ENCODE assay signal across 2 cellular contexts in the genomic region with DNA sequence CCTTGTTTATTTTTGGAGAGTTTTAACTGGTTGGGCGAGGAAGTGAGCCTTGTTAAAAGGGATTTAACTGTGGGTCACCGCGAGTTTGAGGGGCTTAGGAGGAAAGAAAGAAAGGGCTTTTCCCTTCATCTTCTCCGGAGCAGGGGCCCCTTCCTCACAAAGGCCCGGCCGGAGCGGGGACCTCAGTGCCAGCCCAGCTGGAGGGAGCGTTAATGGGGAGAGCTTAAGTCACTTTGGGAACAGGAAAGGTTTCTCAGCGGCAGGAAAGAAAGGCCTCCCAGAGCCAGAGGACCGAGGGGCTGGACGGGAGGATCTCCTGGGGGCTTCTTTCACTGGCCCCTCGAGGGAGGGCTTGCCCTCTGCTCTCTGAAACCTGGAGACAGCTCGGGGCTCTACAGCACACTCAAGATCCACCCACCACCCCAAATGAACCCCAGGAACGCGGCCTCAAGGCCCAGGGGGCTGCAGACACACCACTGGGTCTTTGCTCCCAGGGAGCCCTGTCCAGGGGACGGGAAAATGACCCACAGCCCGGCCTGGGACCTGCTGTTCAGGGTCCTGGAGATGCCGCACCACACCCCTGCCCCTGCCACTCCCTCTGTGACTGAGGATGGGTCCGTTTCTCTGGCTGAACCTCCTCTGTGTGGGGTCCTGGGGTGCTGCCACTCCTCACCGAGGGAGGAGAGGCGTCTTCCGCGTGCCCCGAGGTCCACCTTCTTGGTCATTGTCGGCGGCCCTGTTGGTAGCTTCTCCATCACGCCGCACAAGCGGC.
TF ChIP-seq lines count a peak whose summit lies in the region.

No MANE protein-coding gene starts in this region.

TF ChIP-seq in GM23338, 12 proteins besides CTCF, POLR2A, EP300 and RAD21 (continued from another document and continues in another):
- TF ChIP-seq, protein P1, sequence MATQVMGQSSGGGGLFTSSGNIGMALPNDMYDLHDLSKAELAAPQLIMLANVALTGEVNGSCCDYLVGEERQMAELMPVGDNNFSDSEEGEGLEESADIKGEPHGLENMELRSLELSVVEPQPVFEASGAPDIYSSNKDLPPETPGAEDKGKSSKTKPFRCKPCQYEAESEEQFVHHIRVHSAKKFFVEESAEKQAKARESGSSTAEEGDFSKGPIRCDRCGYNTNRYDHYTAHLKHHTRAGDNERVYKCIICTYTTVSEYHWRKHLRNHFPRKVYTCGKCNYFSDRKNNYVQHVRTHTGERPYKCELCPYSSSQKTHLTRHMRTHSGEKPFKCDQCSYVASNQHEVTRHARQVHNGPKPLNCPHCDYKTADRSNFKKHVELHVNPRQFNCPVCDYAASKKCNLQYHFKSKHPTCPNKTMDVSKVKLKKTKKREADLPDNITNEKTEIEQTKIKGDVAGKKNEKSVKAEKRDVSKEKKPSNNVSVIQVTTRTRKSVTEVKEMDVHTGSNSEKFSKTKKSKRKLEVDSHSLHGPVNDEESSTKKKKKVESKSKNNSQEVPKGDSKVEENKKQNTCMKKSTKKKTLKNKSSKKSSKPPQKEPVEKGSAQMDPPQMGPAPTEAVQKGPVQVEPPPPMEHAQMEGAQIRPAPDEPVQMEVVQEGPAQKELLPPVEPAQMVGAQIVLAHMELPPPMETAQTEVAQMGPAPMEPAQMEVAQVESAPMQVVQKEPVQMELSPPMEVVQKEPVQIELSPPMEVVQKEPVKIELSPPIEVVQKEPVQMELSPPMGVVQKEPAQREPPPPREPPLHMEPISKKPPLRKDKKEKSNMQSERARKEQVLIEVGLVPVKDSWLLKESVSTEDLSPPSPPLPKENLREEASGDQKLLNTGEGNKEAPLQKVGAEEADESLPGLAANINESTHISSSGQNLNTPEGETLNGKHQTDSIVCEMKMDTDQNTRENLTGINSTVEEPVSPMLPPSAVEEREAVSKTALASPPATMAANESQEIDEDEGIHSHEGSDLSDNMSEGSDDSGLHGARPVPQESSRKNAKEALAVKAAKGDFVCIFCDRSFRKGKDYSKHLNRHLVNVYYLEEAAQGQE (IDR thresholded peaks at IDR 0.05; ENCODE audit: unreplicated experiment), result no peak
- no peak for TF ChIP-seq POLR2AphosphoS5 (IDR thresholded peaks at IDR 0.05; ENCODE audit: low read depth)
- no peak for TF ChIP-seq ZNF114 (CRISPR knock-in tag; IDR thresholded peaks at IDR 0.05)
- TF ChIP-seq JUNB (IDR thresholded peaks at IDR 0.05; ENCODE audit: unreplicated experiment), result no peak
- TF ChIP-seq, protein P2, sequence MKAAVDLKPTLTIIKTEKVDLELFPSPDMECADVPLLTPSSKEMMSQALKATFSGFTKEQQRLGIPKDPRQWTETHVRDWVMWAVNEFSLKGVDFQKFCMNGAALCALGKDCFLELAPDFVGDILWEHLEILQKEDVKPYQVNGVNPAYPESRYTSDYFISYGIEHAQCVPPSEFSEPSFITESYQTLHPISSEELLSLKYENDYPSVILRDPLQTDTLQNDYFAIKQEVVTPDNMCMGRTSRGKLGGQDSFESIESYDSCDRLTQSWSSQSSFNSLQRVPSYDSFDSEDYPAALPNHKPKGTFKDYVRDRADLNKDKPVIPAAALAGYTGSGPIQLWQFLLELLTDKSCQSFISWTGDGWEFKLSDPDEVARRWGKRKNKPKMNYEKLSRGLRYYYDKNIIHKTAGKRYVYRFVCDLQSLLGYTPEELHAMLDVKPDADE (IDR thresholded peaks at IDR 0.05), result no peak
- TF ChIP-seq, protein P3, sequence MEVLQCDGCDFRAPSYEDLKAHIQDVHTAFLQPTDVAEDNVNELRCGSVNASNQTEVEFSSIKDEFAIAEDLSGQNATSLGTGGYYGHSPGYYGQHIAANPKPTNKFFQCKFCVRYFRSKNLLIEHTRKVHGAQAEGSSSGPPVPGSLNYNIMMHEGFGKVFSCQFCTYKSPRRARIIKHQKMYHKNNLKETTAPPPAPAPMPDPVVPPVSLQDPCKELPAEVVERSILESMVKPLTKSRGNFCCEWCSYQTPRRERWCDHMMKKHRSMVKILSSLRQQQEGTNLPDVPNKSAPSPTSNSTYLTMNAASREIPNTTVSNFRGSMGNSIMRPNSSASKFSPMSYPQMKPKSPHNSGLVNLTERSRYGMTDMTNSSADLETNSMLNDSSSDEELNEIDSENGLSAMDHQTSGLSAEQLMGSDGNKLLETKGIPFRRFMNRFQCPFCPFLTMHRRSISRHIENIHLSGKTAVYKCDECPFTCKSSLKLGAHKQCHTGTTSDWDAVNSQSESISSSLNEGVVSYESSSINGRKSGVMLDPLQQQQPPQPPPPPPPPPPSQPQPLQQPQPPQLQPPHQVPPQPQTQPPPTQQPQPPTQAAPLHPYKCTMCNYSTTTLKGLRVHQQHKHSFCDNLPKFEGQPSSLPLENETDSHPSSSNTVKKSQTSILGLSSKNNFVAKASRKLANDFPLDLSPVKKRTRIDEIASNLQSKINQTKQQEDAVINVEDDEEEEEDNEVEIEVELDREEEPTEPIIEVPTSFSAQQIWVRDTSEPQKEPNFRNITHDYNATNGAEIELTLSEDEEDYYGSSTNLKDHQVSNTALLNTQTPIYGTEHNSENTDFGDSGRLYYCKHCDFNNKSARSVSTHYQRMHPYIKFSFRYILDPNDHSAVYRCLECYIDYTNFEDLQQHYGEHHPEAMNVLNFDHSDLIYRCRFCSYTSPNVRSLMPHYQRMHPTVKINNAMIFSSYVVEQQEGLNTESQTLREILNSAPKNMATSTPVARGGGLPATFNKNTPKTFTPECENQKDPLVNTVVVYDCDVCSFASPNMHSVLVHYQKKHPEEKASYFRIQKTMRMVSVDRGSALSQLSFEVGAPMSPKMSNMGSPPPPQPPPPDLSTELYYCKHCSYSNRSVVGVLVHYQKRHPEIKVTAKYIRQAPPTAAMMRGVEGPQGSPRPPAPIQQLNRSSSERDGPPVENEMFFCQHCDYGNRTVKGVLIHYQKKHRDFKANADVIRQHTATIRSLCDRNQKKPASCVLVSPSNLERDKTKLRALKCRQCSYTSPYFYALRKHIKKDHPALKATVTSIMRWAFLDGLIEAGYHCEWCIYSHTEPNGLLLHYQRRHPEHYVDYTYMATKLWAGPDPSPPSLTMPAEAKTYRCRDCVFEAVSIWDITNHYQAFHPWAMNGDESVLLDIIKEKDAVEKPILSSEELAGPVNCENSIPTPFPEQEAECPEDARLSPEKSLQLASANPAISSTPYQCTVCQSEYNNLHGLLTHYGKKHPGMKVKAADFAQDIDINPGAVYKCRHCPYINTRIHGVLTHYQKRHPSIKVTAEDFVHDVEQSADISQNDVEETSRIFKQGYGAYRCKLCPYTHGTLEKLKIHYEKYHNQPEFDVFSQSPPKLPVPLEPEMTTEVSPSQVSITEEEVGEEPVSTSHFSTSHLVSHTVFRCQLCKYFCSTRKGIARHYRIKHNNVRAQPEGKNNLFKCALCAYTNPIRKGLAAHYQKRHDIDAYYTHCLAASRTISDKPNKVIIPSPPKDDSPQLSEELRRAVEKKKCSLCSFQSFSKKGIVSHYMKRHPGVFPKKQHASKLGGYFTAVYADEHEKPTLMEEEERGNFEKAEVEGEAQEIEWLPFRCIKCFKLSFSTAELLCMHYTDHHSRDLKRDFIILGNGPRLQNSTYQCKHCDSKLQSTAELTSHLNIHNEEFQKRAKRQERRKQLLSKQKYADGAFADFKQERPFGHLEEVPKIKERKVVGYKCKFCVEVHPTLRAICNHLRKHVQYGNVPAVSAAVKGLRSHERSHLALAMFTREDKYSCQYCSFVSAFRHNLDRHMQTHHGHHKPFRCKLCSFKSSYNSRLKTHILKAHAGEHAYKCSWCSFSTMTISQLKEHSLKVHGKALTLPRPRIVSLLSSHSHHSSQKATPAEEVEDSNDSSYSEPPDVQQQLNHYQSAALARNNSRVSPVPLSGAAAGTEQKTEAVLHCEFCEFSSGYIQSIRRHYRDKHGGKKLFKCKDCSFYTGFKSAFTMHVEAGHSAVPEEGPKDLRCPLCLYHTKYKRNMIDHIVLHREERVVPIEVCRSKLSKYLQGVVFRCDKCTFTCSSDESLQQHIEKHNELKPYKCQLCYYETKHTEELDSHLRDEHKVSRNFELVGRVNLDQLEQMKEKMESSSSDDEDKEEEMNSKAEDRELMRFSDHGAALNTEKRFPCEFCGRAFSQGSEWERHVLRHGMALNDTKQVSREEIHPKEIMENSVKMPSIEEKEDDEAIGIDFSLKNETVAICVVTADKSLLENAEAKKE (CRISPR knock-in tag; IDR thresholded peaks at IDR 0.05), result no peak
- no peak for TF ChIP-seq ZNF331 (CRISPR knock-in tag; IDR thresholded peaks at IDR 0.05; ENCODE audit: low read depth)
- TF ChIP-seq EZH2phosphoT487 (IDR thresholded peaks at IDR 0.05; ENCODE audit: unreplicated experiment), result no peak

TF ChIP-seq in HepG2, 621 proteins besides CTCF, POLR2A, EP300 and RAD21 (continued from another document):
- TF ChIP-seq, protein P4, sequence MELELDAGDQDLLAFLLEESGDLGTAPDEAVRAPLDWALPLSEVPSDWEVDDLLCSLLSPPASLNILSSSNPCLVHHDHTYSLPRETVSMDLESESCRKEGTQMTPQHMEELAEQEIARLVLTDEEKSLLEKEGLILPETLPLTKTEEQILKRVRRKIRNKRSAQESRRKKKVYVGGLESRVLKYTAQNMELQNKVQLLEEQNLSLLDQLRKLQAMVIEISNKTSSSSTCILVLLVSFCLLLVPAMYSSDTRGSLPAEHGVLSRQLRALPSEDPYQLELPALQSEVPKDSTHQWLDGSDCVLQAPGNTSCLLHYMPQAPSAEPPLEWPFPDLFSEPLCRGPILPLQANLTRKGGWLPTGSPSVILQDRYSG (CRISPR knock-in tag; IDR thresholded peaks at IDR 0.05), result no peak
- TF ChIP-seq, protein P5, sequence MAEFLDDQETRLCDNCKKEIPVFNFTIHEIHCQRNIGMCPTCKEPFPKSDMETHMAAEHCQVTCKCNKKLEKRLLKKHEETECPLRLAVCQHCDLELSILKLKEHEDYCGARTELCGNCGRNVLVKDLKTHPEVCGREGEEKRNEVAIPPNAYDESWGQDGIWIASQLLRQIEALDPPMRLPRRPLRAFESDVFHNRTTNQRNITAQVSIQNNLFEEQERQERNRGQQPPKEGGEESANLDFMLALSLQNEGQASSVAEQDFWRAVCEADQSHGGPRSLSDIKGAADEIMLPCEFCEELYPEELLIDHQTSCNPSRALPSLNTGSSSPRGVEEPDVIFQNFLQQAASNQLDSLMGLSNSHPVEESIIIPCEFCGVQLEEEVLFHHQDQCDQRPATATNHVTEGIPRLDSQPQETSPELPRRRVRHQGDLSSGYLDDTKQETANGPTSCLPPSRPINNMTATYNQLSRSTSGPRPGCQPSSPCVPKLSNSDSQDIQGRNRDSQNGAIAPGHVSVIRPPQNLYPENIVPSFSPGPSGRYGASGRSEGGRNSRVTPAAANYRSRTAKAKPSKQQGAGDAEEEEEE (CRISPR knock-in tag; IDR thresholded peaks at IDR 0.05; ENCODE audit: borderline replicate concordance), result no peak
- TF ChIP-seq KLF9 (CRISPR knock-in tag; IDR thresholded peaks at IDR 0.05; ENCODE audit: low read depth) (no peak), ZFP62 (CRISPR knock-in tag; IDR thresholded peaks at IDR 0.05) (no peak), AKAP8 (CRISPR knock-in tag; IDR thresholded peaks at IDR 0.05) (no peak)
